8 cellular contexts compared by ENCODE assay signal in genomic region chr12:94100990-94101901, GRCh38. TPM values are rescaled to one million over a fixed set of nuclear protein-coding genes. Genes with fewer than 3 reads are reported as not detected.
DNase-seq lines count a peak whose midpoint lies in the region; ATAC-seq and TF ChIP-seq lines count a peak whose summit lies in the region.

No MANE protein-coding gene starts in this region.

- H3K27ac ChIP-seq in HUES48 (ENCODE audit: low read depth, low read length): no peak overlapping the region

- H3K9me3 ChIP-seq in HUES48 (ENCODE audit: control insufficient read depth, insufficient read depth, low read length): no peaks in the 10 kb centered on the region
- no peaks in the 10 kb centered on the region for H3K9me3 ChIP-seq in mucosa of descending colon

- H3K36me3 ChIP-seq in HUES48 (ENCODE audit: control insufficient read depth, insufficient read depth, low read length) (no peaks in the 10 kb centered on the region), mucosa of descending colon (ENCODE audit: low read depth) (no peaks in the 10 kb centered on the region)

- peaks cover 31% of the 10 kb centered on the region for H3K27me3 ChIP-seq in HUES48 (ENCODE audit: control insufficient read depth, insufficient read depth, low read length)

- ATAC-seq in GM19397 (IDR thresholded peaks at IDR 0.05; ENCODE audit: unreplicated experiment) (peak; percentile 64), mucosa of descending colon (peak; percentile 93)

- 0 out of 2 replicates have a peak overlapping the region, but pooled peaks have one; percentile 16 for H3K9ac ChIP-seq in HUES48 (ENCODE audit: low read depth, low read length)

- H3K4me3 ChIP-seq in HUES48 (ENCODE audit: low read depth, low read length): peak overlapping the region; percentile 71
- peak overlapping the region; percentile 51 for H3K4me3 ChIP-seq in epithelial cell of esophagus (ENCODE audit: low read length)
- no peak overlapping the region for H3K4me3 ChIP-seq in mucosa of descending colon

- TF ChIP-seq CTCF in epithelial cell of esophagus (IDR thresholded peaks at IDR 0.05; ENCODE audit: insufficient read depth, low read depth, low read length, missing control alignments) (peak; percentile 56), mucosa of descending colon (IDR thresholded peaks at IDR 0.05) (peak; percentile 90)

- DNase-seq in Ammon's horn (ENCODE audit: low spot score) (peak; percentile 81), NOMO-1 (lab: John Stamatoyannopoulos, UW; ENCODE audit: unreplicated experiment in 2 of 2) (peak; percentile 65 to 73), epithelial cell of esophagus (ENCODE audit: low read depth) (peak; percentile 66), mucosa of descending colon (peak; percentile 80 to 86 (median 83))
- peak; percentile 94 for DNase-seq in activated CD8-positive, alpha-beta memory T cell treated with anti-CD3 and anti-CD28 coated beads, Interleukin-2, amount 50 U/mL, for 48 hours
- peak; percentile 63 to 69 for DNase-seq in stimulated activated CD8-positive, alpha-beta memory T cell treated with anti-CD3 and anti-CD28 coated beads, Interleukin-2, amount 100 ng/mL, for 1 hour (ENCODE audit: low read depth in 2 of 2)

- intact Hi-C loops in mucosa of descending colon (cut with DNase I, micrococcal nuclease): loop anchor here (5.0 to 10.0 kb wide), 5 partner anchors 334 to 599 kb away; partner anchors contain the start of gene SOCS2 (in 1 of the 2)

- no peaks in the 10 kb centered on the region for H3K4me1 ChIP-seq in HUES48 (ENCODE audit: control insufficient read depth, insufficient read depth, low read length)
- H3K4me1 ChIP-seq in mucosa of descending colon (ENCODE audit: low read depth): no peaks in the 10 kb centered on the region

RNA-seq across cellular contexts. Expression of gene PLXNC1, which starts 47.1 kb away (rescaled TPM):
- total RNA-seq in mucosa of descending colon: 10 to 100 TPM in 1 of 3 donors, 1 to 10 TPM in 2; 5.2 to 13.2 (median 6.2) TPM
